ENCODE assay signal across 9 cellular contexts in genomic region chr9:90773593-90773992, GRCh38. TPM values are rescaled to one million over a fixed set of nuclear protein-coding genes. Genes with fewer than 3 reads are reported as not detected.
A peak's percentile ranks its signal among the peaks of the same experiment; 100 is the strongest.
DNase-seq lines count a peak whose midpoint lies in the region; ATAC-seq and TF ChIP-seq lines count a peak whose summit lies in the region.
"Had no signal": no experiment of that assay in that cellular context is flagged by ENCODE, and none has a peak within 500 bp of the region (broad histone marks: within the 10 kb centered on the region; RNA-seq: fewer than 3 reads in every experiment).

No MANE protein-coding gene starts in this region.

- no peaks in the 10 kb centered on the region for H3K36me3 ChIP-seq in left ventricle myocardium inferior
- no peaks in the 10 kb centered on the region for H3K36me3 ChIP-seq in vagina

- intact Hi-C loops in left cardiac atrium (cut with DNase I) (loop anchor here in 1 of 2 donors (5.0 to 10.0 kb wide), 2 partner anchors 629 to 1176 kb away; no protein-coding TSS in a partner anchor), right cardiac atrium (cut with DNase I) (no loop called here), left ventricle myocardium inferior (cut with micrococcal nuclease) (no loop called here), vagina (cut with DNase I) (no loop called here)

- H3K27me3 ChIP-seq in right cardiac atrium (ENCODE audit: control insufficient read depth, insufficient read depth), result no peaks in the 10 kb centered on the region
- peaks cover 14% of the 10 kb centered on the region for H3K27me3 ChIP-seq in left ventricle myocardium inferior (ENCODE audit: low read depth)
- no peaks in the 10 kb centered on the region for H3K27me3 ChIP-seq in vagina

- no peaks in the 10 kb centered on the region for H3K4me1 ChIP-seq in right cardiac atrium (ENCODE audit: control insufficient read depth, insufficient read depth, low read length)
- H3K4me1 ChIP-seq in left ventricle myocardium inferior, result no peaks in the 10 kb centered on the region
- no peaks in the 10 kb centered on the region for H3K4me1 ChIP-seq in vagina

- H3K9me3 ChIP-seq in right cardiac atrium (ENCODE audit: control insufficient read depth, low read length) (no peaks in the 10 kb centered on the region), left ventricle myocardium inferior (replicated peaks) (no peaks in the 10 kb centered on the region), vagina (no peaks in the 10 kb centered on the region)

- TF ChIP-seq POLR2A in vagina (IDR thresholded peaks at IDR 0.05), result no peak

- no peak overlapping the region for H3K27ac ChIP-seq in right cardiac atrium (ENCODE audit: low read length)
- no peak overlapping the region for H3K27ac ChIP-seq in left ventricle myocardium inferior (replicated peaks)
- H3K27ac ChIP-seq in vagina, result no peak overlapping the region
- H3K27ac ChIP-seq: epithelial cell of prostate had no signal

- no peak overlapping the region for H3K4me3 ChIP-seq in right cardiac atrium (ENCODE audit: low read length)
- no peak overlapping the region for H3K4me3 ChIP-seq in left ventricle myocardium inferior
- no peak overlapping the region for H3K4me3 ChIP-seq in vagina

- no peak for DNase-seq in left cardiac atrium
- no peak for DNase-seq in right cardiac atrium
- DNase-seq in NCI-H748 treated with DMSO at 0.1 percent for 48 hours (lab: John Stamatoyannopoulos, UW), result peak; percentile 37
- DNase-seq in left ventricle myocardium inferior, result no peak
- no peak for DNase-seq in vagina (ENCODE audit: extremely low spot score in 2 of 2)
- DNase-seq in activated gamma-delta T cell (lab: John Stamatoyannopoulos, UW), result no peak

- peak; percentile 19 to 41 for ATAC-seq in left cardiac atrium
- ATAC-seq in right cardiac atrium, result no peak
- no peak for ATAC-seq in GM18868 (IDR thresholded peaks at IDR 0.05; ENCODE audit: unreplicated experiment)
- ATAC-seq in HG03520 (IDR thresholded peaks at IDR 0.05; ENCODE audit: unreplicated experiment), result no peak

- TF ChIP-seq CTCF in left ventricle myocardium inferior (IDR thresholded peaks at IDR 0.05; ENCODE audit: borderline replicate concordance), result peak; percentile 42
- TF ChIP-seq CTCF in vagina (IDR thresholded peaks at IDR 0.05), result no peak

- WGBS in right cardiac atrium, result 87% methylated on average over 1 of the region's 1 CpG

RNA-seq across cellular contexts. Expression of gene SYK, which starts 28.0 kb away (rescaled TPM):
- total RNA-seq in left cardiac atrium (10 to 100 TPM in 1 of 2 donors, 1 to 10 TPM in 1; 5.6 to 10.3 TPM), right cardiac atrium (1 to 10 TPM; 6.6 to 9.5 (median 7.5) TPM), left ventricle myocardium inferior (5.4 TPM), vagina (12.0 TPM)
- 0.97 TPM for polyA plus RNA-seq in right cardiac atrium

Comparison
In these comparisons a context has a peak if more than half of its experiments do, and no peak if none do; other contexts are left out.
1. ATAC-seq: peak in left cardiac atrium (2 of 2); none in right cardiac atrium (0 of 2), GM18868 (single experiment) and HG03520 (single experiment).